1 cellular context compared by ENCODE assay signal in the genomic region with DNA sequence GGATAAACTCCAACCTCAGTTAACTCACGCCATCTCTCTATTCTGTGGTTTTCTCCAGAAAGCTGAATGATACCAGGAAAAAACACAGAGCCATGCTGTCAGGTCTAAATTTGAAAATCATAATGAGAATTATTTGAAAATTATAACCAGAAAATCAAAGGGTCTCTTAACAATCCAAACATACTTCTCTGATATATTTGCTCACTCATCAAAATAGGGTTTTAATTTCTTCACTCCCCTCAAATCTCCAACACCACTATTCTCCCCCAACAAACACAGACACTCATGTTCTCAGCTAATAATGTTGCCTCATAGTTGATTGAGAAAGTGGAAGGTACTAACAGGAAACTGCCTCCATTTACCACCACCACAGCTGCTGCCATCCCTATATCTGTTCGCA.
TF ChIP-seq lines count a peak whose summit lies in the region.

No MANE protein-coding gene starts in this region.

TF ChIP-seq in IMR-90, 13 proteins besides CTCF, POLR2A, EP300 and RAD21 (continued from another document):
- TF ChIP-seq USF2 (IDR thresholded peaks at IDR 0.05; ENCODE audit: low read depth, low read length) (no peak), BHLHE40 (IDR thresholded peaks at IDR 0.05; ENCODE audit: low read depth, low read length) (no peak), RFX5 (IDR thresholded peaks at IDR 0.05; ENCODE audit: low read depth, low read length) (no peak)
